Comparison of ENCODE assay signal across 1 cellular context in genomic region chr7:44847509-44847919, GRCh38.
TF ChIP-seq lines count a peak whose summit lies in the region.

No MANE protein-coding gene starts in this region.

TF ChIP-seq in SK-N-SH, 30 proteins besides CTCF, POLR2A, EP300 and RAD21 (continued from another document):
- TF ChIP-seq FOSL2 (IDR thresholded peaks at IDR 0.05; ENCODE audit: borderline replicate concordance, low read depth): no peak
- no peak for TF ChIP-seq NRF1 (IDR thresholded peaks at IDR 0.05; ENCODE audit: low read depth, low read length)
- TF ChIP-seq SIN3A (IDR thresholded peaks at IDR 0.05; ENCODE audit: borderline replicate concordance, low read depth, low read length): peak; percentile 97
- TF ChIP-seq MAX (IDR thresholded peaks at IDR 0.05; ENCODE audit: low read depth): no peak; the same call in 1 of the 2 replicates
- TF ChIP-seq RFX5 (IDR thresholded peaks at IDR 0.05; ENCODE audit: low read length): no peak
- TF ChIP-seq FOXJ3 (CRISPR knock-in tag; IDR thresholded peaks at IDR 0.05): no peak
- peak; percentile 85 for TF ChIP-seq SMC3 (IDR thresholded peaks at IDR 0.05; ENCODE audit: low read depth, low read length)
